ENCODE assay signal across 1 cellular context in the genomic region with DNA sequence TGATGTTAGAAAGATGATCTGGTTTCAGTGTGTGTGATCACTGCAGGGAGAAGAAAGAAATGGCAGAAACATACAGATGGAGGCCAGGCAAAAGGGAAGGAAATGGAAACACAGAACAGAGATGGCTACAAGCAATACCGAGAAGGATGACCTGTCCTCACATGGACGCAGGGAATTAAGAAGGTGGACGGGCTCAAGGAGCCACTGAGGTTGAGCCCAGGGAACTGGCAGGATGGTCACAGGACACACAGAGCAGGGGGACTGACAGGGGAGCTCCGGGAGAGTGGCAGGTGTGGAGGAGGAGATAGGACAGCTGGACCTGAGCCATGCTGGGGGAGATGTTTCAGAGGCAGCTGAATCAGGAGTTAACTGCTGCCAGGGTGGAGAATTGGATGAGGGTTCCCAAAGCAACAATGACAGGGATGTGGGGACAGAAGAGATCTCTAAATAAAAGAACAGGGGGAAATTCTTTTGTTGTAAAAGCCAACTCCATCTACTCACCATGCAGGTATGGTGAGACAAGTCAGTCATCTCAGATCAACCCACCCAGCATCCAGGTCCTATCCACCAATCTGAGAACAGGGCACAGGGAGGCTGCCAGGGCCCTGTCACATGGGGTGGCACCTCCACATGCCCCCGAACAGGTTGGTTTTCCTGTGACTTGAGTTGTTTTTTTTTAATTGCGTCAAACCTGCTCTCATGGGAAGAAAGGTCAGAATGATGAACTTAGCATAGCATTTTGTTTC.
TF ChIP-seq lines count a peak whose summit lies in the region.

No MANE protein-coding gene starts in this region.

TF ChIP-seq in IMR-90, 13 proteins besides CTCF, POLR2A, EP300 and RAD21:
- TF ChIP-seq MAZ (IDR thresholded peaks at IDR 0.05; ENCODE audit: borderline replicate concordance, low read depth, low read length) (no peak), ELK1 (IDR thresholded peaks at IDR 0.05; ENCODE audit: borderline replicate concordance, low read depth, low read length) (no peak), USF2 (IDR thresholded peaks at IDR 0.05; ENCODE audit: low read depth, low read length) (no peak), SMC3 (IDR thresholded peaks at IDR 0.05; ENCODE audit: low read depth, low read length) (no peak), MAFK (IDR thresholded peaks at IDR 0.05; ENCODE audit: low read depth, low read length) (no peak), NFE2L2 (IDR thresholded peaks at IDR 0.05; ENCODE audit: low read depth, low read length) (no peak), CHD1 (IDR thresholded peaks at IDR 0.05; ENCODE audit: low read depth, low read length) (no peak), RCOR1 (IDR thresholded peaks at IDR 0.05; ENCODE audit: insufficient replicate concordance, low read length) (no peak), CEBPB (IDR thresholded peaks at IDR 0.05; ENCODE audit: low read depth, low read length) (no peak), RFX5 (IDR thresholded peaks at IDR 0.05; ENCODE audit: low read depth, low read length) (no peak), BHLHE40 (IDR thresholded peaks at IDR 0.05; ENCODE audit: low read depth, low read length) (no peak), FOS (IDR thresholded peaks at IDR 0.05; ENCODE audit: low read depth, low read length) (no peak), MXI1 (IDR thresholded peaks at IDR 0.05; ENCODE audit: borderline replicate concordance, low read depth, low read length) (no peak)
